Comparison of ENCODE assay signal across 21 cellular contexts in genomic region chr11:118663929-118664328, GRCh38. TPM values are rescaled to one million over a fixed set of nuclear protein-coding genes. Genes with fewer than 3 reads are reported as not detected.
"Had no signal": no experiment of that assay in that cellular context is flagged by ENCODE, and none has a peak within 500 bp of the region (broad histone marks: within the 10 kb centered on the region; RNA-seq: fewer than 3 reads in every experiment).

No MANE protein-coding gene starts in this region.

- H3K9me3 ChIP-seq: MG63, SJCRH30 had no signal

- H3K36me3 ChIP-seq: MG63, SJCRH30 had no signal

- DNase-seq: Karpas-422, KG1, MG63, NCI-H1092 treated with DMSO at 0.1 percent for 48 hours, NCI-H1436, NCI-H187, NCI-H2029, NCI-H2081 treated with DMSO at 0.1 percent for 48 hours, NCI-H2171, NCI-H226, NCI-H446, NCI-H510A, NCI-H524 treated with DMSO at 0.1 percent for 48 hours, NCI-H69, NCI-H774, PC-3, SHP77 treated with DMSO at 0.1 percent for 48 hours, SJCRH30 had no signal

- H3K4me1 ChIP-seq: SJCRH30 had no signal

- H3K4me3 ChIP-seq: MG63, SJCRH30 had no signal

- ATAC-seq: Panc1, PC-3, SK-N-SH treated with all-trans-retinoic acid at 6 μM for 48 hours had no signal

- H3K27ac ChIP-seq: SJCRH30 had no signal

- H3K27me3 ChIP-seq: MG63, SJCRH30 had no signal

RNA-seq across cellular contexts. Expression of gene TREH, which starts 15.5 kb away (rescaled TPM):
- total RNA-seq: OCI-LY7, PC-3, SJCRH30 had no signal
